In the genomic region with DNA sequence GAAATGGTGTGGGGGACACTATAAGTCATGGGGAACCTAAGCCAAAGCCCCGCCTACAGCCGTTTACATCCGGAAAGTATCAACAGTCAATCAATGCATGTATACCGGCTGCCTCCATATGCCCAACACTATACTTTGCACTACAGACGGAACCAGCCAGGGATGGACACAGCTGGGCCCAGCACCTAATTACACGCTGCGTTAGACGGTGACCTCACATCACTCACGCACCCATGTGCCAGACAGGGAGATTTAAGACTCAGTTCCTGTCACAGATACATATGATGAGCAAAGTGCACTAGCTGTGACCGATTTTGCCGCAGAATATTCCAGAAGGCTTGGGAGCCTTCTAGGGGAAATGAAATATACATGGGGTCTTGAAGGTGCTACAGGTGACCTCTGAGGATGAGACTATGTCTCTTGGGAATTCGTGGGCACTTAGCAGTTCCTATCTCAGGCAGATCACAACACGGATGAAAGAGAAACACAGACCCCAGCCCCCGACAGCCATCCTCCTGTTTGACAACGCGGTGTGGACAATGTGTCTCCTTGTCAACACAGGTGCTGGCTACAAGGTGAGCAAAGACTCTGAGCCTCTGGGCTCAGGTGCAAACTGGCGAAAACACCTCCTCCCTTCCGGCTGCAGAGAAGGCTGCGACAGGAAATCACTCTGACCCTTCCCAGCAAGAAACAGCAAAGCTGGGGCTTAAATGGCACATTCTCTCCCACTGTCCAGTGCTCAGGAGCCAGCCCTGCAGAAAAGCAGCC, we compare ENCODE assay signal across 10 cellular contexts. TPM values are rescaled to one million over a fixed set of nuclear protein-coding genes. Genes with fewer than 3 reads are reported as not detected.
A peak's percentile ranks its signal among the peaks of the same experiment; 100 is the strongest.
DNase-seq lines count a peak whose midpoint lies in the region; ATAC-seq and TF ChIP-seq lines count a peak whose summit lies in the region.
"Had no signal": no experiment of that assay in that cellular context is flagged by ENCODE, and none has a peak within 500 bp of the region (broad histone marks: within the 10 kb centered on the region; RNA-seq: fewer than 3 reads in every experiment).

No MANE protein-coding gene starts in this region.

- H3K9me3 ChIP-seq in right atrium auricular region (no peaks in the 10 kb centered on the region), ascending aorta (no peaks in the 10 kb centered on the region), mucosa of stomach (ENCODE audit: control insufficient read depth, low read length) (no peaks in the 10 kb centered on the region)

- H3K27me3 ChIP-seq in right atrium auricular region (no peaks in the 10 kb centered on the region), ascending aorta (no peaks in the 10 kb centered on the region), mucosa of stomach (ENCODE audit: control insufficient read depth, insufficient read depth, low read length) (no peaks in the 10 kb centered on the region)

- intact Hi-C loops in left ventricle myocardium superior (cut with micrococcal nuclease): no loop called here
- intact Hi-C loops in ascending aorta (cut with DNase I): no loop called here

- DNase-seq in right atrium auricular region (ENCODE audit: low spot score) (no peak), left ventricle myocardium superior (no peak), ascending aorta (ENCODE audit: low spot score in 2 of 2) (no peak), AML-193 (lab: John Stamatoyannopoulos, UW) (no peak), NCI-H82 treated with DMSO at 0.1 percent for 48 hours (lab: John Stamatoyannopoulos, UW; ENCODE audit: unreplicated experiment) (no peak), NCI-H2171 treated with DMSO at 0.1 percent for 48 hours (lab: John Stamatoyannopoulos, UW) (no peak)
- DNase-seq: GF-D8, NCI-H1092 had no signal

- TF ChIP-seq CTCF in right atrium auricular region (IDR thresholded peaks at IDR 0.05) (no peak), ascending aorta (IDR thresholded peaks at IDR 0.05) (no peak)

- peak overlapping the region; percentile 39 to 97 for H3K27ac ChIP-seq in right atrium auricular region
- H3K27ac ChIP-seq in ascending aorta: peak overlapping the region; percentile 96 to 99

- peak overlapping the region in 1 of 2 donors; percentile 18 for H3K4me3 ChIP-seq in right atrium auricular region
- peak overlapping the region; percentile 39 to 98 for H3K4me3 ChIP-seq in ascending aorta
- peak overlapping the region; percentile 42 for H3K4me3 ChIP-seq in mucosa of stomach (ENCODE audit: low read length)

- H3K36me3 ChIP-seq in right atrium auricular region (peaks cover 30% of the 10 kb centered on the region), ascending aorta (peaks cover 28 to 29% of the 10 kb centered on the region in 2 donors), mucosa of stomach (ENCODE audit: control insufficient read depth, insufficient read depth, low read length) (peaks cover 18% of the 10 kb centered on the region)

- ATAC-seq in left ventricle myocardium superior: no peak
- no peak for ATAC-seq in activated CD4-positive, CD25-positive, alpha-beta regulatory T cell treated with anti-CD3 and anti-CD28 coated beads, Interleukin-2, amount 50 U/mL, for 24 hours

- peak overlapping the region; percentile 0 for H3K9ac ChIP-seq in mucosa of stomach (ENCODE audit: low read length)

- H3K4me1 ChIP-seq in right atrium auricular region (peaks cover 2 to 80% of the 10 kb centered on the region in 2 donors), ascending aorta (peaks cover 45 to 68% of the 10 kb centered on the region in 2 donors), mucosa of stomach (ENCODE audit: control insufficient read depth, insufficient read depth, low read length) (peaks cover 70% of the 10 kb centered on the region)

RNA-seq across cellular contexts. Expression of a gene that starts 8.0 kb away (rescaled TPM):
- total RNA-seq in right atrium auricular region: 100 to 1,000 TPM; 270 to 441 TPM
- 354 TPM for total RNA-seq in left ventricle myocardium superior
- 718 TPM for total RNA-seq in ascending aorta

RNA-seq across cellular contexts. Expression of a gene that starts 35.0 kb away (rescaled TPM):
- 1,000 to 10,000 TPM in 1 of 2 donors, 100 to 1,000 TPM in 1; 707 to 1,175 TPM for total RNA-seq in right atrium auricular region
- total RNA-seq in left ventricle myocardium superior: 804 TPM
- 1,083 TPM for total RNA-seq in ascending aorta

RNA-seq across cellular contexts. Expression of a gene that starts 52.7 kb away (rescaled TPM):
- total RNA-seq in right atrium auricular region (1 to 10 TPM; 5.4 to 5.7 TPM), left ventricle myocardium superior (12.3 TPM), ascending aorta (18.4 TPM)
